In genomic region chr19:18475004-18475453, GRCh38 we compare ENCODE assay signal across 15 cellular contexts. TPM values are rescaled to one million over a fixed set of nuclear protein-coding genes. Genes with fewer than 3 reads are reported as not detected.
DNase-seq lines count a peak whose midpoint lies in the region; ATAC-seq and TF ChIP-seq lines count a peak whose summit lies in the region.
"Had no signal": no experiment of that assay in that cellular context is flagged by ENCODE, and none has a peak within 500 bp of the region (broad histone marks: within the 10 kb centered on the region; RNA-seq: fewer than 3 reads in every experiment).

No MANE protein-coding gene starts in this region.

- CTCF ChIA-PET in WTC11 (lab: Charles Lee) = interaction anchor here (1.4 to 2.3 kb wide), 4 partner anchors 8 to 14 kb away, joined by 3 to 9 read pairs (median 6); no protein-coding TSS in a partner anchor

- peaks cover 60% of the 10 kb centered on the region for H3K4me1 Mint-ChIP-seq in activated T-cell treated with anti-CD3 and anti-CD28 coated beads, Interleukin-2, amount 50 U/mL, for 24 hours (ENCODE audit: low read depth)
- H3K4me1 Mint-ChIP-seq in WTC11 = peaks cover 33% of the 10 kb centered on the region

- no peaks in the 10 kb centered on the region for H3K9me3 Mint-ChIP-seq in activated T-cell treated with anti-CD3 and anti-CD28 coated beads, Interleukin-2, amount 50 U/mL, for 24 hours
- no peaks in the 10 kb centered on the region for H3K9me3 Mint-ChIP-seq in WTC11
- H3K9me3 Mint-ChIP-seq: nephron had no signal

- intact Hi-C loops in left colon (cut with DNase I, micrococcal nuclease) = no loop called here
- intact Hi-C loops in stomach (cut with DNase I; ENCODE audit: low total_unique reads) = no loop called here

- H3K4me3 ChIP-seq in stomach = no peak overlapping the region
- H3K4me3 ChIP-seq: left ventricle myocardium inferior had no signal

- no peak overlapping the region for H3K4me3 Mint-ChIP-seq in activated T-cell treated with anti-CD3 and anti-CD28 coated beads, Interleukin-2, amount 50 U/mL, for 24 hours
- no peak overlapping the region for H3K4me3 Mint-ChIP-seq in WTC11
- H3K4me3 Mint-ChIP-seq: nephron had no signal

- POLR2A ChIA-PET in WTC11 (lab: Charles Lee) = interaction anchor here (0.6 kb wide), 1 partner anchor 707 kb away, joined by 7 read pairs; no protein-coding TSS in a partner anchor

- peak overlapping the region in 4 of 5 donors; percentile 25 to 92 (median 71) for H3K27ac ChIP-seq in stomach

- H3K9me3 ChIP-seq in stomach = no peaks in the 10 kb centered on the region
- H3K9me3 ChIP-seq: left ventricle myocardium inferior had no signal

- TF ChIP-seq EP300 in stomach (IDR thresholded peaks at IDR 0.05) = no peak

- DNase-seq in activated T-cell treated with anti-CD3 and anti-CD28 coated beads, Interleukin-2, amount 50 U/mL, for 24 hours = no peak
- DNase-seq in activated T-cell treated with anti-CD3 and anti-CD28 coated beads, Interleukin-2, amount 50 U/mL, for 1 hour = no peak
- DNase-seq in WTC11 (ENCODE audit: low spot score) (no peak), left colon (no peak), stomach (no peak), mesenteric fat pad (ENCODE audit: low spot score) (no peak), putamen (ENCODE audit: low spot score) (no peak)
- DNase-seq: dermis blood vessel endothelial cell, KBM-7, left ventricle myocardium inferior, NCI-H1105, retina, SIG-M5 had no signal

- peak overlapping the region; percentile 78 for H3K27ac Mint-ChIP-seq in activated T-cell treated with anti-CD3 and anti-CD28 coated beads, Interleukin-2, amount 50 U/mL, for 24 hours
- H3K27ac Mint-ChIP-seq in WTC11 = no peak overlapping the region

- no peaks in the 10 kb centered on the region for H3K27me3 ChIP-seq in stomach

- H3K4me1 ChIP-seq in stomach = peaks cover 49 to 84% (median 69%) of the 10 kb centered on the region in 4 donors

- H3K27me3 Mint-ChIP-seq in activated T-cell treated with anti-CD3 and anti-CD28 coated beads, Interleukin-2, amount 50 U/mL, for 24 hours = no peaks in the 10 kb centered on the region
- H3K27me3 Mint-ChIP-seq in WTC11 (ENCODE audit: low read depth) = no peaks in the 10 kb centered on the region

- no peak for TF ChIP-seq POLR2A in stomach (IDR thresholded peaks at IDR 0.05)

- peaks cover 32% of the 10 kb centered on the region for H3K36me3 Mint-ChIP-seq in activated T-cell treated with anti-CD3 and anti-CD28 coated beads, Interleukin-2, amount 50 U/mL, for 24 hours (ENCODE audit: low read depth)
- H3K36me3 Mint-ChIP-seq in WTC11 = no peaks in the 10 kb centered on the region

- H3K36me3 ChIP-seq in stomach = peaks cover 3 to 31% (median 26%) of the 10 kb centered on the region in 4 donors

- no peak for ATAC-seq in WTC11
- ATAC-seq in left colon = peak; percentile 35
- ATAC-seq in GM21423 (IDR thresholded peaks at IDR 0.05; ENCODE audit: unreplicated experiment) = no peak

- 60 to 72% (median 63%) methylated on average over 5 of the region's 5 CpGs for WGBS in stomach, 5 donors

- no peak for TF ChIP-seq CTCF in WTC11 (IDR thresholded peaks at IDR 0.05)
- no peak for TF ChIP-seq CTCF in stomach (IDR thresholded peaks at IDR 0.05)

TF ChIP-seq in WTC11, 78 proteins besides CTCF, POLR2A, EP300 and RAD21:
- TF ChIP-seq ZNF121 (CRISPR knock-in tag; IDR thresholded peaks at IDR 0.05) (peak; percentile 83), ZNF396 (CRISPR knock-in tag; IDR thresholded peaks at IDR 0.05; ENCODE audit: borderline replicate concordance) (no peak), HMGA2 (CRISPR knock-in tag; IDR thresholded peaks at IDR 0.05) (no peak)

RNA-seq across cellular contexts. Expression of gene ISYNA1, which starts 37.1 kb away (rescaled TPM):
- total RNA-seq in WTC11 (2021) (236 to 310 TPM (median 307 TPM) in 3 replicates), left colon (10 to 100 TPM; 14.1 to 15.1 TPM), stomach (10 to 100 TPM in 4 of 5 donors, 1 to 10 TPM in 1; 7.8 to 47.3 (median 15.8) TPM), mesenteric fat pad (18.3 TPM)
- 10 to 100 TPM in 2 of 3 donors, 1 to 10 TPM in 1; 9.5 to 39.7 (median 15.0) TPM for polyA plus RNA-seq in stomach

RNA-seq across cellular contexts. Expression of gene ELL, which starts 46.8 kb away (rescaled TPM):
- total RNA-seq in WTC11 (2021) (11.6 to 17.3 TPM (median 13.1 TPM) in 3 replicates), left colon (10 to 100 TPM; 18.1 to 19.1 TPM), stomach (10 to 100 TPM in 3 of 5 donors, 1 to 10 TPM in 2; 8.0 to 88.7 (median 13.5) TPM), mesenteric fat pad (38.4 TPM)
- polyA plus RNA-seq in stomach = 10 to 100 TPM in 1 of 3 donors, 1 to 10 TPM in 2; 4.1 to 12.7 (median 8.1) TPM

RNA-seq across cellular contexts. Expression of gene SSBP4, which starts 55.8 kb away (rescaled TPM):
- total RNA-seq in WTC11 (2021) (44.5 to 51.2 TPM (median 47.4 TPM) in 3 replicates), left colon (10 to 100 TPM; 37.4 to 50.7 TPM), stomach (100 to 1,000 TPM in 1 of 5 donors, 10 to 100 TPM in 4; 22.8 to 253 (median 39.7) TPM), mesenteric fat pad (63.3 TPM)
- polyA plus RNA-seq in stomach = 10 to 100 TPM; 49.9 to 77.6 (median 54.4) TPM
